ENCODE assay signal across 23 cellular contexts in the genomic region with DNA sequence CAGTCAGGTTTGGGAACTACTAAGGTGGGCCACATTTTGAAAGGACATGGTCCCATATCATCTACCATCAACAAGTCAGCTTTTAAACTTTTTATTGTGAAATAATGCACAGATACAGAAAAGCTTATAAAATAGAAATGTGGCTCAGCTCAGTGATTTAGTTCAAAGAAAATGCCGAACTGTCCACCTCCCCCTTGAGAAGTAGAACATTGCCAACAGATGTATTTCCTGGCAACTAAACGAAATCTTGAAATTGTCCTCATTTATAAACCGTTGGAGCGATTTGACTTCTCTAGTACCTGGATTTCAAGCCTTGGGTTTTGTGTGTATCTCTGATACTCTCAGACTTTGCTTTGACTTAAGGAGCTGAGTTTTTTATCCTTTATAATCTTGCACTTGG.
"Had no signal": no experiment of that assay in that cellular context is flagged by ENCODE, and none has a peak within 500 bp of the region (broad histone marks: within the 10 kb centered on the region; RNA-seq: fewer than 3 reads in every experiment).

No MANE protein-coding gene starts in this region.

- H3K4me3 ChIP-seq: esophagus muscularis mucosa had no signal

- ATAC-seq: activated CD4-positive, alpha-beta T cell treated with anti-CD3 and anti-CD28 coated beads for 36 hours; activated CD8-positive, alpha-beta memory T cell treated with anti-CD3 and anti-CD28 coated beads, Interleukin-2, amount 10 ng/mL, durations not matched to agents 7 days and 5 days; activated CD8-positive, alpha-beta T cell treated with anti-CD3 and anti-CD28 coated beads, Interleukin-2, amount 10 ng/mL, durations not matched to agents 7 days and 5 days; activated naive CD4-positive, alpha-beta T cell treated with anti-CD3 and anti-CD28 coated beads, Interleukin-2, amount 50 U/mL, for 72 hours; effector memory CD8-positive, alpha-beta T cell had no signal

- H3K9me3 ChIP-seq: esophagus muscularis mucosa had no signal

- DNase-seq: activated CD4-positive, alpha-beta memory T cell treated with anti-CD3 and anti-CD28 coated beads for 36 hours; activated CD4-positive, alpha-beta T cell treated with anti-CD3 and anti-CD28 coated beads for 36 hours; activated CD4-positive, alpha-beta T cell treated with anti-CD3 and anti-CD28 coated beads, Interleukin-2, amount 10 ng/mL, durations not matched to agents 24 days and 14 days; activated CD4-positive, CD25-positive, alpha-beta regulatory T cell; activated CD4-positive, CD25-positive, alpha-beta regulatory T cell treated with anti-CD3 and anti-CD28 coated beads, Interleukin-2, amount 50 U/mL, for 72 hours; activated CD8-positive, alpha-beta memory T cell treated with anti-CD3 and anti-CD28 coated beads, Interleukin-2, amount 10 ng/mL, durations not matched to agents 7 days and 5 days; activated CD8-positive, alpha-beta memory T cell treated with anti-CD3 and anti-CD28 coated beads, Interleukin-2, amount 50 U/mL, for 4 hours; activated CD8-positive, alpha-beta T cell treated with anti-CD3 and anti-CD28 coated beads, Interleukin-2, amount 10 ng/mL, durations not matched to agents 7 days and 5 days; activated effector memory CD4-positive, alpha-beta T cell treated with anti-CD3 and anti-CD28 coated beads, Interleukin-2, amount 50 U/mL, for 16 hours; activated naive CD4-positive, alpha-beta T cell treated with anti-CD3 and anti-CD28 coated beads, Interleukin-2, amount 10 ng/mL, durations not matched to agents 7 days and 5 days; activated naive CD8-positive, alpha-beta T cell treated with anti-CD3 and anti-CD28 coated beads, Interleukin-2, amount 10 ng/mL, durations not matched to agents 7 days and 5 days; activated T-cell treated with anti-CD3 and anti-CD28 coated beads, Interleukin-2, amount 50 U/mL, for 1 hour; activated T-cell treated with anti-CD3 and anti-CD28 coated beads, Interleukin-2, amount 50 U/mL, for 48 hours; amniotic stem cell; anterior cingulate cortex; brain microvascular endothelial cell; cortex of kidney; effector CD4-positive, alpha-beta T cell; effector memory CD8-positive, alpha-beta T cell; erythroblast; T-helper 2 cell had no signal

- H3K36me3 ChIP-seq: brain microvascular endothelial cell, esophagus muscularis mucosa had no signal

- H3K27me3 ChIP-seq: brain microvascular endothelial cell, esophagus muscularis mucosa had no signal
